Comparison of ENCODE assay signal across 7 cellular contexts in the genomic region with DNA sequence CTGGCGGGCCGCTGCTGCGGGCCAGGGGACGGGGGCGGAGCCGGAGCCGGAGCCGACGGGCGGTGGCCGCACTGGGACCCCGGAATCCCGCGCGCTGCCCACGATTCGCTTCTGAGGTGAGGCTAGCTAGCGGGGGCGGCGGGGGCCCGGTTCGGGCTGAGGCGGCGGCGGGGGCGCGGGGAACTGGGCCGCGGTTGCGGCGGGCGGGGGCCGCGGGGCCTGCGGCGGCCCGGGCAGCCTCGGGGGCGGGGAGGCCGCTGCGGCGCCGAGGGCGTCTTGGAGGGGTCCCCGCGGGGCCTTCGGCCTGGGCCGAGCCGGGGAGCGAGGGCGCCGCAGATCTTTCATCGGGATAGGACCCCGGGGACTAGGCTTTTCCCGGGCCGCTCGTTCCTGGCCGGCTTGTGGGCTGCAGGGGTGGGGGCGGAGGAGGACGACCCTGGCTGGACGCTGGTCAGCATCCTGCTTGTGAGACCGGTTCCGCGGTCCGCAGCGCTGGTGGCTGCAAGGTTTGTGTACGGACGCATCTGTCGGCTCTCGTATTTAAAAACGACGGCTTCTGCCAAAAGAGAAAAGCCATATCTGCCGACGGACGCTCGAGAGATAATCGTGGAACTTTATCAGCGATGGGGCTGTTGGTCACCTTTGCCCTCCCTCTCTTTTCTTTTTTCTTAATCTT. TPM values are rescaled to one million over a fixed set of nuclear protein-coding genes. Genes with fewer than 3 reads are reported as not detected.
DNase-seq lines count a peak whose midpoint lies in the region; ATAC-seq and TF ChIP-seq lines count a peak whose summit lies in the region.

No MANE protein-coding gene starts in this region.

- H3K4me3 Mint-ChIP-seq in endothelial cell (ENCODE audit: unreplicated experiment), result peak overlapping the region; percentile 99

- H3K27me3 ChIP-seq in mucosa of rectum (ENCODE audit: control insufficient read depth in 2 of 2, insufficient read depth in 2 of 2, low read length in 2 of 2), result no peaks in the 10 kb centered on the region
- no peaks in the 10 kb centered on the region for H3K27me3 ChIP-seq in vagina

- H3K27ac ChIP-seq in mucosa of rectum (ENCODE audit: low read depth in 2 of 2, low read length in 2 of 2), result peak overlapping the region; percentile 87 to 90
- peak overlapping the region; percentile 96 for H3K27ac ChIP-seq in vagina

- H3K4me1 ChIP-seq in mucosa of rectum (ENCODE audit: control insufficient read depth in 2 of 2, insufficient read depth in 2 of 2, low read length in 2 of 2), result peaks cover 8 to 31% of the 10 kb centered on the region in 2 donors
- peaks cover 57% of the 10 kb centered on the region for H3K4me1 ChIP-seq in vagina

- no peaks in the 10 kb centered on the region for H3K9me3 ChIP-seq in mucosa of rectum (ENCODE audit: control insufficient read depth in 2 of 2, low read length in 2 of 2)
- no peaks in the 10 kb centered on the region for H3K9me3 ChIP-seq in vagina

- H3K4me3 ChIP-seq in mucosa of rectum (ENCODE audit: low read length in 2 of 2) (peak overlapping the region; percentile 84 to 86), vagina (peak overlapping the region; percentile 74 to 95)

- H3K27me3 Mint-ChIP-seq in endothelial cell (ENCODE audit: unreplicated experiment), result peaks cover 7% of the 10 kb centered on the region

- H3K36me3 Mint-ChIP-seq in endothelial cell (ENCODE audit: low read depth, unreplicated experiment), result peaks cover 15% of the 10 kb centered on the region

- H3K9ac ChIP-seq in mucosa of rectum (ENCODE audit: low read depth in 1 of 2, low read length in 2 of 2), result peak overlapping the region; percentile 84 to 89

- H3K36me3 ChIP-seq in mucosa of rectum (ENCODE audit: control insufficient read depth in 2 of 2, insufficient read depth in 2 of 2, low read length in 2 of 2) (no peaks in the 10 kb centered on the region), vagina (no peaks in the 10 kb centered on the region)

- TF ChIP-seq POLR2A in vagina (IDR thresholded peaks at IDR 0.05), result no peak

- H3K9me3 Mint-ChIP-seq in endothelial cell (ENCODE audit: unreplicated experiment), result no peaks in the 10 kb centered on the region

- H3K27ac Mint-ChIP-seq in endothelial cell (ENCODE audit: unreplicated experiment), result peak overlapping the region; percentile 93

- ATAC-seq in GM18502 (IDR thresholded peaks at IDR 0.05; ENCODE audit: poor library complexity, unreplicated experiment) (peak; percentile 30), HG02870 (IDR thresholded peaks at IDR 0.05; ENCODE audit: unreplicated experiment) (peak; percentile 5)

- H3K4me1 Mint-ChIP-seq in endothelial cell (ENCODE audit: unreplicated experiment), result peaks cover 30% of the 10 kb centered on the region

- intact Hi-C loops in vagina (cut with DNase I), result loop anchor here (10.0 kb wide), 1 partner anchor 79 kb away; no protein-coding TSS in a partner anchor

- DNase-seq in SK-N-DZ (ENCODE audit: low spot score) (peak; percentile 11), endothelial cell (ENCODE audit: low spot score) (peak; percentile 61), vagina (ENCODE audit: extremely low spot score in 2 of 2) (no peak)
- no peak for DNase-seq in stimulated activated CD4-positive, alpha-beta T cell treated with anti-CD3 and anti-CD28 coated beads, Interleukin-2, amount 100 ng/mL, for 24 hours

- no peak for TF ChIP-seq CTCF in endothelial cell (IDR thresholded peaks at IDR 0.05; ENCODE audit: unreplicated experiment)
- no peak for TF ChIP-seq CTCF in vagina (IDR thresholded peaks at IDR 0.05)

RNA-seq across cellular contexts. Expression of a gene that starts 0.4 kb away (rescaled TPM):
- 101 and 103 TPM in 2 replicates for polyA plus RNA-seq in SK-N-DZ (2014; cell fraction: cytosol; rRNA removed)
- polyA plus RNA-seq in SK-N-DZ (2014; cell fraction: nucleus; rRNA removed), result 125 and 189 TPM in 2 replicates
- total RNA-seq in endothelial cell (ENCODE audit: unreplicated experiment) (337 TPM), vagina (228 TPM)

RNA-seq across cellular contexts. Expression of a gene that starts 51.2 kb away (rescaled TPM):
- 13.8 and 27.4 TPM in 2 replicates for polyA plus RNA-seq in SK-N-DZ (2014; cell fraction: cytosol; rRNA removed)
- polyA plus RNA-seq in SK-N-DZ (2014; cell fraction: nucleus; rRNA removed), result 99.4 and 107 TPM in 2 replicates
- total RNA-seq in endothelial cell (ENCODE audit: unreplicated experiment) (150 TPM), vagina (102 TPM)

Comparison
In these comparisons a context has a peak if more than half of its experiments do, and no peak if none do; other contexts are left out.
1. DNase-seq: peak in SK-N-DZ (single experiment) and endothelial cell (single experiment); none in vagina (0 of 2) and stimulated activated CD4-positive, alpha-beta T cell treated with anti-CD3 and anti-CD28 coated beads, Interleukin-2, amount 100 ng/mL, for 24 hours (0 of 2).